In genomic region chr2:134206029-134206428, GRCh38 we compare ENCODE assay signal across 1 cellular context.
TF ChIP-seq lines count a peak whose summit lies in the region.

No MANE protein-coding gene starts in this region.

TF ChIP-seq in SK-N-SH, 30 proteins besides CTCF, POLR2A, EP300 and RAD21 (continued from another document):
- TF ChIP-seq, protein P1, sequence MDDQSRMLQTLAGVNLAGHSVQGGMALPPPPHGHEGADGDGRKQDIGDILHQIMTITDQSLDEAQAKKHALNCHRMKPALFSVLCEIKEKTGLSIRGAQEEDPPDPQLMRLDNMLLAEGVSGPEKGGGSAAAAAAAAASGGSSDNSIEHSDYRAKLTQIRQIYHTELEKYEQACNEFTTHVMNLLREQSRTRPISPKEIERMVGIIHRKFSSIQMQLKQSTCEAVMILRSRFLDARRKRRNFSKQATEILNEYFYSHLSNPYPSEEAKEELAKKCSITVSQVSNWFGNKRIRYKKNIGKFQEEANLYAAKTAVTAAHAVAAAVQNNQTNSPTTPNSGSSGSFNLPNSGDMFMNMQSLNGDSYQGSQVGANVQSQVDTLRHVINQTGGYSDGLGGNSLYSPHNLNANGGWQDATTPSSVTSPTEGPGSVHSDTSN (IDR thresholded peaks at IDR 0.05) = no peak
- TF ChIP-seq, protein P2, sequence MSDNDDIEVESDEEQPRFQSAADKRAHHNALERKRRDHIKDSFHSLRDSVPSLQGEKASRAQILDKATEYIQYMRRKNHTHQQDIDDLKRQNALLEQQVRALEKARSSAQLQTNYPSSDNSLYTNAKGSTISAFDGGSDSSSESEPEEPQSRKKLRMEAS (IDR thresholded peaks at IDR 0.05; ENCODE audit: low read depth) = no peak
